Comparison of ENCODE assay signal across 8 cellular contexts in genomic region chr13:31431722-31432137, GRCh38.
A peak's percentile ranks its signal among the peaks of the same experiment; 100 is the strongest.
DNase-seq lines count a peak whose midpoint lies in the region; ATAC-seq, FAIRE-seq and TF ChIP-seq lines count a peak whose summit lies in the region.

No MANE protein-coding gene starts in this region.

- peak; percentile 87 for TF ChIP-seq CTCF in 22Rv1 (IDR thresholded peaks at IDR 0.05)
- TF ChIP-seq CTCF in GM12864 (IDR thresholded peaks at IDR 0.05; ENCODE audit: low read depth, low read length, missing control alignments) = peak; percentile 84
- peak; percentile 59 for TF ChIP-seq CTCF in SU-DHL-6 (IDR thresholded peaks at IDR 0.05; ENCODE audit: insufficient read depth, low read length, poor library complexity, severe bottlenecking)
- peak; percentile 52 to 56 (median 55) for TF ChIP-seq CTCF in K562 (IDR thresholded peaks at IDR 0.05 in 2 of 3, conservative IDR thresholded peaks at IDR 0.05 in 1 of 3; ENCODE audit: insufficient read depth in 2 of 3, low read depth in 1 of 3, low read length in 3 of 3)

- ATAC-seq in K562 (peak; percentile 80), HG03457 (IDR thresholded peaks at IDR 0.05; ENCODE audit: unreplicated experiment) (no peak)

- intact Hi-C loops in K562 (cut with micrococcal nuclease) = loop anchor here (1.0 kb wide), 1 partner anchor 311 kb away; no protein-coding TSS in a partner anchor

- no peak for TF ChIP-seq POLR2A in K562 (conservative IDR thresholded peaks at IDR 0.05)

- H3K79me2 ChIP-seq in SU-DHL-6 (ENCODE audit: insufficient read depth, low read length) (no peaks in the 10 kb centered on the region), K562 (ENCODE audit: control insufficient read depth, insufficient read depth, low read length) (no peaks in the 10 kb centered on the region)

- no peaks in the 10 kb centered on the region for H3K4me1 ChIP-seq in K562 (replicated peaks in 1 of 2; ENCODE audit: control insufficient read depth in 2 of 2, insufficient read depth in 2 of 2, low read length in 2 of 2)

- no peaks in the 10 kb centered on the region for H3K9me2 ChIP-seq in SU-DHL-6 (replicated peaks; ENCODE audit: insufficient read depth, low read length)

- no TSS peak for BruUV-seq in K562 (replicated peaks; lab: Mats Ljungman, UMichigan)

- H3K27ac ChIP-seq in 22Rv1 (no peak overlapping the region), SU-DHL-6 (ENCODE audit: low read depth, low read length) (no peak overlapping the region), K562 (ENCODE audit: extremely low read depth, low read depth, low read length) (no peak overlapping the region)

- POLR2A ChIA-PET in K562 (lab: Yijun Ruan, JAX) = no interaction called here

- 0 out of 2 replicates have a peak, but pooled peaks cover 3% of the 10 kb centered on the region for H3K27me3 ChIP-seq in SU-DHL-6 (ENCODE audit: low read length)
- no peaks in the 10 kb centered on the region for H3K27me3 ChIP-seq in K562 (ENCODE audit: control insufficient read depth in 2 of 2, insufficient read depth in 2 of 2, low read length in 2 of 2)

- DNase-seq in GM12864 (ENCODE audit: low read depth) (peak; percentile 12), HS-27A (ENCODE audit: low read depth) (peak; percentile 9), K562 (ENCODE audit: extremely low read depth in 1 of 4, low spot score in 3 of 4) (peak; percentile 44 to 60 (median 54)), islet precursor cell (peak; percentile 62)
- peak; percentile 13 to 52 (median 27) for DNase-seq in stimulated activated CD4-positive, alpha-beta T cell treated with anti-CD3 and anti-CD28 coated beads, TNF-alpha, amount 100 ng/mL, for 24 hours (ENCODE audit: low read depth in 3 of 3)

- TF ChIP-seq EP300 in K562 (IDR thresholded peaks at IDR 0.05; ENCODE audit: low read length) = no peak

- H3K9me3 ChIP-seq in SU-DHL-6 (ENCODE audit: insufficient read depth, low read length) (no peaks in the 10 kb centered on the region), K562 (replicated peaks; ENCODE audit: control insufficient read depth, insufficient read depth, low read depth, low read length) (no peaks in the 10 kb centered on the region)

- no peaks in the 10 kb centered on the region for H3K36me3 ChIP-seq in SU-DHL-6 (ENCODE audit: low read length)
- H3K36me3 ChIP-seq in K562 (ENCODE audit: control insufficient read depth, insufficient read depth, low read length) = no peaks in the 10 kb centered on the region

- in situ Hi-C loops in K562 (cut with MboI) = loop anchor here (5.0 kb wide), 1 partner anchor 306 kb away; the partner anchor contains the start of gene RXFP2

- WGBS in K562 (ENCODE audit: insufficient coverage, low coverage, missing lambda C conversion rate) = 0% methylated on average over 3 of the region's 4 CpGs

- peak in 1 of 2 experiments; percentile 38; a peak in 2 of 4 replicates for TF ChIP-seq RAD21 in K562 (CRISPR knock-in tag; conservative IDR thresholded peaks at IDR 0.05 in 1 of 2, IDR thresholded peaks at IDR 0.05 in 1 of 2)

- H4K20me1 ChIP-seq in SU-DHL-6 (ENCODE audit: low read depth, low read length) = no peaks in the 10 kb centered on the region
- no peaks in the 10 kb centered on the region for H4K20me1 ChIP-seq in K562 (replicated peaks; ENCODE audit: control insufficient read depth, insufficient read depth, low read length)

- H3F3A ChIP-seq in SU-DHL-6 (ENCODE audit: insufficient read depth) = no peaks in the 10 kb centered on the region

- H2AFZ ChIP-seq in SU-DHL-6 (ENCODE audit: low read depth, low read length, severe bottlenecking) (no peak overlapping the region), K562 (ENCODE audit: low read depth, low read length) (no peak overlapping the region)

- no peaks in the 10 kb centered on the region for H3K9me1 ChIP-seq in K562 (ENCODE audit: control insufficient read depth, insufficient read depth, low read length)

- H3K9ac ChIP-seq in SU-DHL-6 (ENCODE audit: low read length) = no peak overlapping the region
- H3K9ac ChIP-seq in K562 (ENCODE audit: insufficient read depth in 1 of 2, low read depth in 2 of 2, low read length in 2 of 2) = no peak overlapping the region

- FAIRE-seq in K562 (lab: Jason Lieb, UNC) = peak; percentile 15

- H3K4me2 ChIP-seq in SU-DHL-6 (ENCODE audit: low read depth, low read length, poor library complexity, severe bottlenecking) (no peak overlapping the region), K562 (ENCODE audit: insufficient read depth, low read length) (no peak overlapping the region)

- H3K4me3 ChIP-seq in GM12864 (ENCODE audit: low read depth, low read length) (no peak overlapping the region), SU-DHL-6 (ENCODE audit: insufficient read depth, low read length, poor library complexity, severe bottlenecking) (no peak overlapping the region), K562 (no peak overlapping the region)

- CTCF ChIA-PET in K562 (lab: Yijun Ruan, JAX; ENCODE audit: low intra/inter-chr PET ratio) = interaction anchor here (2.0 kb wide), 1 partner anchor 311 kb away, joined by 8 read pairs; no protein-coding TSS in a partner anchor

TF ChIP-seq in K562, 482 proteins besides CTCF, POLR2A, EP300 and RAD21:
- TF ChIP-seq MYNN (IDR thresholded peaks at IDR 0.05) (no peak), MYNN (CRISPR knock-in tag; IDR thresholded peaks at IDR 0.05) (no peak), RBM25 (IDR thresholded peaks at IDR 0.05; ENCODE audit: low read depth, low read length, severe bottlenecking) (peak; percentile 72)

Comparison
In these comparisons a context has a peak if more than half of its experiments do, and no peak if none do; other contexts are left out.
1. DNase-seq: peak in every context shown above with its lines; median percentile 62 in islet precursor cell; 54 in K562; 27 in stimulated activated CD4-positive, alpha-beta T cell treated with anti-CD3 and anti-CD28 coated beads, TNF-alpha, amount 100 ng/mL, for 24 hours; 12 in GM12864; 9 in HS-27A.